8 cellular contexts compared by ENCODE assay signal in the genomic region with DNA sequence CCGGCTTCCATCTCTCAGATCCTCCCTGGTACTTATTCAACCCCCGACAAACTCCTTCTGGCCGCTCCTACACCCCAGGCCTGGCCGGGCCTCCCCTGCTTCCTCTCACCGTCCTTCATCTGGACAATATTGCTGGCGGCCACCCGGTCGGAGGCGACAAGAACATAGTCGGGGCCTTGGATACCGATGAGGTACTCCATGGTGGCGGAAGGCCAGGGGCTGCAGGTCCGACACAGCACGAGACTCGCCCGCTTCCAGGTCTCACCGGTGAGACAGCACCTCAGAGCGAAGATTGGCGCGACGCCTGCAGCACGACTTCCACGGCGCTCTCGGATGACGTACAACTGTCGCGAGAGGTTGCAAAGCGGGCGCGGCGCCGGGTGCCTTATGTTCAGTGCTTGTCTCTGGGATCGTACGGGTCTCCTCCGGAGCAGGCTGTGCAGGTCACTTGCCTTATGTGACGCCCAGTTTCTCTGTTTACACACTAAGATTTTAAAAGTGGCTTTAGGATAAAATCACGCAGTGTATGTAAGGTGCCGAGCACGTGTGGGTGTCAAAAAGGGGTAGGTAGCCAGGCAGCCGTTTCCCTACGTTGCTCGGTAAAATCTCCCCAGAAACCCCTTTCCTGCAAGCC. TPM values are rescaled to one million over a fixed set of nuclear protein-coding genes. Genes with fewer than 3 reads are reported as not detected.
DNase-seq lines count a peak whose midpoint lies in the region; ATAC-seq and TF ChIP-seq lines count a peak whose summit lies in the region.

A gene (minus strand): TSS at position 294 of the 634 bp plus-strand sequence. CDS start 94 bp downstream, at position 200.

- peaks cover 21 to 49% of the 10 kb centered on the region in 2 donors for H3K4me1 ChIP-seq in left lung

- peak within 1 kb of the TSS; percentile 92 to 94 for H3K27ac ChIP-seq in left lung

- peaks cover 35% of the 10 kb centered on the region for H3K4me1 Mint-ChIP-seq in CD14-positive monocyte
- H3K4me1 Mint-ChIP-seq in activated CD4-positive, alpha-beta memory T cell treated with anti-CD3 and anti-CD28 coated beads for 36 hours (ENCODE audit: low read depth), result peaks cover 29% of the 10 kb centered on the region

- peak; percentile 92 for DNase-seq in CD14-positive monocyte (ENCODE audit: low spot score)
- peak; percentile 97 for DNase-seq in HK-2 (ENCODE audit: unreplicated experiment)
- peak; percentile 90 for DNase-seq in NCI-H82 treated with DMSO at 0.1 percent for 48 hours (lab: John Stamatoyannopoulos, UW; ENCODE audit: unreplicated experiment)
- peak; percentile 98 for DNase-seq in activated CD4-positive, alpha-beta memory T cell treated with anti-CD3 and anti-CD28 coated beads for 36 hours
- peak; percentile 91 to 97 for DNase-seq in dermis microvascular lymphatic vessel endothelial cell (ENCODE audit: low read depth in 2 of 2)
- peak; percentile 96 to 97 for DNase-seq in left lung
- peak; percentile 92 for DNase-seq in stimulated activated CD4-positive, alpha-beta T cell treated with anti-CD3 and anti-CD28 coated beads, Interleukin-2, amount 100 ng/mL, for 4 hours (ENCODE audit: low read depth)

- peak within 1 kb of the TSS; percentile 99 for H3K4me3 Mint-ChIP-seq in CD14-positive monocyte
- H3K4me3 Mint-ChIP-seq in activated CD4-positive, alpha-beta memory T cell treated with anti-CD3 and anti-CD28 coated beads for 36 hours, result peak within 1 kb of the TSS; percentile 100

- H3K9me3 ChIP-seq in left lung, result no peaks in the 10 kb centered on the region

- peak within 1 kb of the TSS; percentile 79 to 88 for H3K4me3 ChIP-seq in left lung

- H3K36me3 ChIP-seq in left lung, result no peaks in the 10 kb centered on the region

- ATAC-seq in GM19397 (IDR thresholded peaks at IDR 0.05; ENCODE audit: unreplicated experiment) (peak; percentile 89), left lung (peak; percentile 96)

- peaks cover 3 to 21% of the 10 kb centered on the region in 2 donors for H3K27me3 ChIP-seq in left lung

- peaks cover 9 to 25% (median 12%) of the 10 kb centered on the region in 3 donors for H3K27me3 Mint-ChIP-seq in CD14-positive monocyte (ENCODE audit: low read depth in 3 of 3)
- peaks cover 14% of the 10 kb centered on the region for H3K27me3 Mint-ChIP-seq in activated CD4-positive, alpha-beta memory T cell treated with anti-CD3 and anti-CD28 coated beads for 36 hours

- CTCF ChIA-PET in activated CD4-positive, alpha-beta memory T cell treated with anti-CD3 and anti-CD28 coated beads for 36 hours (lab: Charles Lee), result interaction anchor here (1.8 kb wide), 1 partner anchor 74 kb away, joined by 7 read pairs; no protein-coding TSS in a partner anchor

- TF ChIP-seq CTCF in CD14-positive monocyte (IDR thresholded peaks at IDR 0.05) (no peak), left lung (IDR thresholded peaks at IDR 0.05) (no peak)

- peaks cover 0 to 2% (median 0%) of the 10 kb centered on the region in 7 donors for H3K9me3 Mint-ChIP-seq in CD14-positive monocyte
- no peaks in the 10 kb centered on the region for H3K9me3 Mint-ChIP-seq in activated CD4-positive, alpha-beta memory T cell treated with anti-CD3 and anti-CD28 coated beads for 36 hours

- peak within 1 kb of the TSS; percentile 93 to 99 (median 98) for H3K27ac Mint-ChIP-seq in CD14-positive monocyte
- peak within 1 kb of the TSS; percentile 100 for H3K27ac Mint-ChIP-seq in activated CD4-positive, alpha-beta memory T cell treated with anti-CD3 and anti-CD28 coated beads for 36 hours

- H3K36me3 Mint-ChIP-seq in CD14-positive monocyte, result peaks cover under 1% of the 10 kb centered on the region in 2 donors
- H3K36me3 Mint-ChIP-seq in activated CD4-positive, alpha-beta memory T cell treated with anti-CD3 and anti-CD28 coated beads for 36 hours, result peaks cover 5% of the 10 kb centered on the region

- intact Hi-C loops in CD14-positive monocyte (cut with micrococcal nuclease) (loop anchor here in 1 of 2 donors (10.0 kb wide), 1 partner anchor 67 kb away; a partner anchor contains a TSS), left lung (cut with DNase I) (no loop called here)
- intact Hi-C loops in activated CD4-positive, alpha-beta memory T cell treated with anti-CD3 and anti-CD28 coated beads for 36 hours (cut with micrococcal nuclease), result loop anchor here (2.0 to 10.0 kb wide), 3 partner anchors 77 to 187 kb away; a partner anchor contains a TSS

- POLR2A ChIA-PET in activated CD4-positive, alpha-beta memory T cell treated with anti-CD3 and anti-CD28 coated beads for 36 hours (lab: Charles Lee), result no interaction called here

RNA-seq across cellular contexts. Expression of the gene that starts here (rescaled TPM):
- polyA plus RNA-seq in CD14-positive monocyte, result 10 to 100 TPM; 78.6 to 84.1 TPM
- total RNA-seq in activated CD4-positive, alpha-beta memory T cell treated with anti-CD3 and anti-CD28 coated beads for 36 hours, result 10 to 100 TPM; 88.1 to 91.5 TPM
- total RNA-seq in dermis microvascular lymphatic vessel endothelial cell, result 18.2 and 21.4 TPM in 2 replicates
- 10 to 100 TPM; 48.4 to 73.1 TPM for total RNA-seq in left lung

Comparison
In these comparisons a context has a peak if more than half of its experiments do, and no peak if none do; other contexts are left out.
1. Peak in every context shown above with its lines: DNase-seq, ATAC-seq, H3K4me3 ChIP-seq and H3K27ac ChIP-seq.